25 cellular contexts compared by ENCODE assay signal in genomic region chr4:67275179-67275750, GRCh38.
"Had no signal": no experiment of that assay in that cellular context is flagged by ENCODE, and none has a peak within 500 bp of the region (broad histone marks: within the 10 kb centered on the region; RNA-seq: fewer than 3 reads in every experiment).

No MANE protein-coding gene starts in this region.

- H3K9me3 ChIP-seq: ovary, psoas muscle, right lobe of liver, sigmoid colon, thoracic aorta, thyroid gland, uterus had no signal

- FAIRE-seq: small intestine had no signal

- H3K4me3 ChIP-seq: ovary, psoas muscle, right lobe of liver, sigmoid colon, stomach, thoracic aorta, thyroid gland, tibial nerve, upper lobe of left lung, uterus had no signal

- ATAC-seq: naive thymus-derived CD8-positive, alpha-beta T cell; natural killer cell treated with Interleukin-12 subunit alpha and Interleukin-12 subunit beta and Interleukin-15 and Interleukin-18, amount 100 ng/mL, for 72 hours; psoas muscle; stimulated activated effector memory CD8-positive, alpha-beta T cell treated with anti-CD3 and anti-CD28 coated beads, Interleukin-12 subunit alpha, Interleukin-12 subunit beta, amount 100 ng/mL, for 72 hours; stimulated activated naive B cell treated with anti-CD40 and anti-IgM and Interleukin-4, amounts not matched to agents 10 μg/mL and 1 μg/mL and 100 μg/mL, for 72 hours had no signal

- H2AFZ ChIP-seq: parathyroid adenoma had no signal

- H3K27me3 ChIP-seq: ovary, right lobe of liver, sigmoid colon, stomach, thyroid gland, tibial nerve, upper lobe of left lung, uterus had no signal

- DNase-seq: naive B cell; naive thymus-derived CD8-positive, alpha-beta T cell; nephron progenitor cell; occipital lobe; ovary; psoas muscle; right lobe of liver; sigmoid colon; small intestine; stimulated activated CD4-positive, alpha-beta T cell treated with anti-CD3 and anti-CD28 coated beads, Interleukin-15, amount 100 ng/mL, for 24 hours; stimulated activated CD4-positive, alpha-beta T cell treated with anti-CD3 and anti-CD28 coated beads, Interleukin-2, amount 100 ng/mL, for 24 hours; stimulated activated CD4-positive, alpha-beta T cell treated with anti-CD3 and anti-CD28 coated beads, Interleukin-2, amount 100 ng/mL, for 48 hours; stimulated activated CD4-positive, alpha-beta T cell treated with anti-CD3 and anti-CD28 coated beads, Interleukin-4, amount 100 ng/mL, for 24 hours; stimulated activated naive B cell treated with anti-CD40 and anti-IgM and Interleukin-4, amounts not matched to agents 10 μg/mL and 1 μg/mL and 100 μg/mL, for 72 hours; stimulated activated naive CD4-positive, alpha-beta T cell treated with Interleukin-2 at 50 U/mL for 16 hours; stomach; thyroid gland; trophoblast cell; uterus had no signal

- H3K27ac ChIP-seq: ovary, parathyroid adenoma, psoas muscle, right lobe of liver, sigmoid colon, stomach, thoracic aorta, thyroid gland, tibial nerve, upper lobe of left lung, uterus had no signal

- H3K9ac ChIP-seq: parathyroid adenoma had no signal

- H3K4me1 ChIP-seq: parathyroid adenoma, psoas muscle, right lobe of liver, sigmoid colon, stomach, thyroid gland, tibial nerve, upper lobe of left lung, uterus had no signal

- H3K36me3 ChIP-seq: ovary, right lobe of liver, sigmoid colon, stomach, thoracic aorta, thyroid gland, tibial nerve, upper lobe of left lung, uterus had no signal
